Comparison of ENCODE assay signal across 9 cellular contexts in the genomic region with DNA sequence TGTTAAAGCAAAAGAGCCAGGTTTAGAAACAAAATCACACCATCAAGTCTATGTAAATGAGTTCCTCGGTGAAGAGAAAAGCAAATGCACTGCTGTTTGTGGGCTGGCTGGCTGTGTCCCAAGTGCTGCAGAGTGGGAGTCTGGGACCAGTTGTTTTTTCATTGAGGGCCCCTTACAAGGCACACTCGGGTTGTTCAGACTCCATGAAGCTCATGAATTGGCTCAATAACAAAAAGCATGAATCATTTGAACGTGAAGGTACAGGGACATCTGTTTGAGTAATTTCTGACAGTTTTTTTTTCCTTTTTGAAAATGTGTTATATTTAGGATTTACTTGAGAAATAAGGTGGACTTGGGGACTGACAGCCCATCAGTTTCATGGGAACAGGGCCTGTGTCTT. TPM values are rescaled to one million over a fixed set of nuclear protein-coding genes. Genes with fewer than 3 reads are reported as not detected.
DNase-seq lines count a peak whose midpoint lies in the region; ATAC-seq and TF ChIP-seq lines count a peak whose summit lies in the region.
"Had no signal": no experiment of that assay in that cellular context is flagged by ENCODE, and none has a peak within 500 bp of the region (broad histone marks: within the 10 kb centered on the region; RNA-seq: fewer than 3 reads in every experiment).

No MANE protein-coding gene starts in this region.

- H3K27me3 Mint-ChIP-seq in activated T-cell treated with anti-CD3 and anti-CD28 coated beads, Interleukin-2, amount 50 U/mL, for 24 hours, result no peaks in the 10 kb centered on the region
- H3K27me3 Mint-ChIP-seq in activated CD8-positive, alpha-beta T cell treated with anti-CD3 and anti-CD28 coated beads for 36 hours, result no peaks in the 10 kb centered on the region

- no peak for TF ChIP-seq CTCF in activated CD8-positive, alpha-beta T cell treated with anti-CD3 and anti-CD28 coated beads for 36 hours (IDR thresholded peaks at IDR 0.05)
- TF ChIP-seq CTCF in heart right ventricle (IDR thresholded peaks at IDR 0.05) (no peak), stomach (IDR thresholded peaks at IDR 0.05) (no peak)

- no peak for DNase-seq in activated T-cell treated with anti-CD3 and anti-CD28 coated beads, Interleukin-2, amount 50 U/mL, for 24 hours
- DNase-seq in activated T-cell treated with anti-CD3 and anti-CD28 coated beads for 4 hours (no peak), heart right ventricle (peak; percentile 62 to 66), stomach (no peak), NCI-H2227 (lab: John Stamatoyannopoulos, UW; ENCODE audit: unreplicated experiment) (no peak)
- peak; percentile 15 for DNase-seq in activated CD8-positive, alpha-beta T cell treated with anti-CD3 and anti-CD28 coated beads for 36 hours
- DNase-seq in stimulated activated CD8-positive, alpha-beta memory T cell treated with anti-CD3 and anti-CD28 coated beads, Interleukin-4, amount 100 ng/mL, for 48 hours, result no peak
- DNase-seq: NCI-H774 had no signal

- intact Hi-C loops in activated CD8-positive, alpha-beta T cell treated with anti-CD3 and anti-CD28 coated beads for 36 hours (cut with micrococcal nuclease), result no loop called here
- intact Hi-C loops in heart right ventricle (cut with DNase I) (no loop called here), stomach (cut with DNase I; ENCODE audit: low total_unique reads) (no loop called here)

- POLR2A ChIA-PET in activated CD8-positive, alpha-beta T cell treated with anti-CD3 and anti-CD28 coated beads for 36 hours (lab: Charles Lee), result interaction anchor here (0.7 kb wide), 2 partner anchors 82 to 464 kb away, joined by 3 read pairs; no protein-coding TSS in a partner anchor

- H3K4me1 ChIP-seq in heart right ventricle (peaks cover 6 to 85% (median 77%) of the 10 kb centered on the region in 9 donors), stomach (peaks cover 40 to 70% (median 58%) of the 10 kb centered on the region in 4 donors)

- H3K9me3 ChIP-seq in heart right ventricle (no peaks in the 10 kb centered on the region), stomach (no peaks in the 10 kb centered on the region)

- no peak for TF ChIP-seq EP300 in stomach (IDR thresholded peaks at IDR 0.05)

- H3K4me3 ChIP-seq in heart right ventricle (no peak overlapping the region), stomach (no peak overlapping the region)

- whole genome bisulfite sequencing in heart right ventricle, 2 donors, result 25 to 35% methylated on average over 3 of the region's 3 CpGs
- 15 to 32% (median 17%) methylated on average over 3 of the region's 3 CpGs for WGBS in stomach, 5 donors

- no peak for TF ChIP-seq POLR2A in stomach (IDR thresholded peaks at IDR 0.05)

- H3K27me3 ChIP-seq in heart right ventricle (no peaks in the 10 kb centered on the region), stomach (no peaks in the 10 kb centered on the region)

- H3K36me3 Mint-ChIP-seq in activated T-cell treated with anti-CD3 and anti-CD28 coated beads, Interleukin-2, amount 50 U/mL, for 24 hours (ENCODE audit: low read depth), result peaks cover 20% of the 10 kb centered on the region
- H3K36me3 Mint-ChIP-seq in activated CD8-positive, alpha-beta T cell treated with anti-CD3 and anti-CD28 coated beads for 36 hours (ENCODE audit: low read depth), result peaks cover 21% of the 10 kb centered on the region

- CTCF ChIA-PET in activated CD8-positive, alpha-beta T cell treated with anti-CD3 and anti-CD28 coated beads for 36 hours (lab: Charles Lee), result no interaction called here

- peaks cover 66% of the 10 kb centered on the region for H3K4me1 Mint-ChIP-seq in activated T-cell treated with anti-CD3 and anti-CD28 coated beads, Interleukin-2, amount 50 U/mL, for 24 hours (ENCODE audit: low read depth)
- H3K4me1 Mint-ChIP-seq in activated CD8-positive, alpha-beta T cell treated with anti-CD3 and anti-CD28 coated beads for 36 hours (ENCODE audit: low read depth), result peaks cover 57% of the 10 kb centered on the region

- H3K27ac Mint-ChIP-seq in activated T-cell treated with anti-CD3 and anti-CD28 coated beads, Interleukin-2, amount 50 U/mL, for 24 hours, result peak overlapping the region; percentile 87
- peak overlapping the region; percentile 75 for H3K27ac Mint-ChIP-seq in activated CD8-positive, alpha-beta T cell treated with anti-CD3 and anti-CD28 coated beads for 36 hours

- peak; percentile 28 for ATAC-seq in activated CD8-positive, alpha-beta T cell treated with anti-CD3 and anti-CD28 coated beads for 36 hours
- peak in 7 of 8 donors; percentile 43 to 71 (median 56) for ATAC-seq in heart right ventricle
- no peak for ATAC-seq in HG02763 (IDR thresholded peaks at IDR 0.05; ENCODE audit: unreplicated experiment)

- no peak overlapping the region for H3K4me3 Mint-ChIP-seq in activated T-cell treated with anti-CD3 and anti-CD28 coated beads, Interleukin-2, amount 50 U/mL, for 24 hours
- no peak overlapping the region for H3K4me3 Mint-ChIP-seq in activated CD8-positive, alpha-beta T cell treated with anti-CD3 and anti-CD28 coated beads for 36 hours

- H3K9me3 Mint-ChIP-seq in activated T-cell treated with anti-CD3 and anti-CD28 coated beads, Interleukin-2, amount 50 U/mL, for 24 hours, result peaks cover 19% of the 10 kb centered on the region
- H3K9me3 Mint-ChIP-seq in activated CD8-positive, alpha-beta T cell treated with anti-CD3 and anti-CD28 coated beads for 36 hours, result peaks cover 20% of the 10 kb centered on the region

- peak overlapping the region; percentile 1 to 80 (median 44) for H3K27ac ChIP-seq in heart right ventricle
- H3K27ac ChIP-seq in stomach, result peak overlapping the region; percentile 19 to 83 (median 66)

- no peaks in the 10 kb centered on the region for H3K36me3 ChIP-seq in heart right ventricle
- H3K36me3 ChIP-seq in stomach, result no peaks in the 10 kb centered on the region

RNA-seq across cellular contexts. Expression of a gene that starts 28.0 kb away (rescaled TPM):
- total RNA-seq in activated CD8-positive, alpha-beta T cell treated with anti-CD3 and anti-CD28 coated beads for 36 hours, result 10 to 100 TPM; 14.8 to 15.6 TPM
- 10 to 100 TPM; 11.8 to 80.5 (median 32.5) TPM for total RNA-seq in heart right ventricle
- polyA plus RNA-seq in heart right ventricle, result 10 to 100 TPM; 19.4 to 20.2 TPM
- 10 to 100 TPM; 18.1 to 56.2 (median 31.9) TPM for total RNA-seq in stomach
- 10 to 100 TPM; 10.9 to 95.9 (median 61.0) TPM for polyA plus RNA-seq in stomach

RNA-seq across cellular contexts. Expression of a gene that starts 56.8 kb away (rescaled TPM):
- 100 to 1,000 TPM; 198 to 203 TPM for total RNA-seq in activated CD8-positive, alpha-beta T cell treated with anti-CD3 and anti-CD28 coated beads for 36 hours
- 100 to 1,000 TPM; 217 to 323 (median 286) TPM for total RNA-seq in heart right ventricle
- 100 to 1,000 TPM in 1 of 2 donors, 10 to 100 TPM in 1; 75.4 to 185 TPM for polyA plus RNA-seq in heart right ventricle
- total RNA-seq in stomach, result 100 to 1,000 TPM in 2 of 5 donors, 10 to 100 TPM in 3; 11.9 to 163 (median 91.7) TPM
- polyA plus RNA-seq in stomach, result 100 to 1,000 TPM in 2 of 3 donors, 10 to 100 TPM in 1; 88.9 to 146 (median 144) TPM

Comparison
In these comparisons a context has a peak if more than half of its experiments do, and no peak if none do; other contexts are left out.
1. DNase-seq: peak in activated CD8-positive, alpha-beta T cell treated with anti-CD3 and anti-CD28 coated beads for 36 hours (single experiment) and heart right ventricle (2 of 2); none in activated T-cell treated with anti-CD3 and anti-CD28 coated beads, Interleukin-2, amount 50 U/mL, for 24 hours (single experiment), activated T-cell treated with anti-CD3 and anti-CD28 coated beads for 4 hours (single experiment), stomach (single experiment), stimulated activated CD8-positive, alpha-beta memory T cell treated with anti-CD3 and anti-CD28 coated beads, Interleukin-4, amount 100 ng/mL, for 48 hours (single experiment) and NCI-H2227 (single experiment).